2 cellular contexts compared by ENCODE assay signal in genomic region chr2:26730549-26730948, GRCh38.
TF ChIP-seq lines count a peak whose summit lies in the region.

No MANE protein-coding gene starts in this region.

TF ChIP-seq in SK-N-SH treated with all-trans-retinoic acid at 6 μM for 48 hours, 23 proteins besides CTCF, POLR2A, EP300 and RAD21 (continued from another document):
- no peak for TF ChIP-seq PPARA (CRISPR knock-in tag; IDR thresholded peaks at IDR 0.05; ENCODE audit: borderline replicate concordance)

TF ChIP-seq in SK-N-SH, 30 proteins besides CTCF, POLR2A, EP300 and RAD21 (continued from another document):
- no peak for TF ChIP-seq PBX3 (IDR thresholded peaks at IDR 0.05)
- no peak for TF ChIP-seq FOXM1 (IDR thresholded peaks at IDR 0.05; ENCODE audit: low read depth)
- no peak for TF ChIP-seq NRF1 (IDR thresholded peaks at IDR 0.05; ENCODE audit: low read depth, low read length)
